1 cellular context compared by ENCODE assay signal in the genomic region with DNA sequence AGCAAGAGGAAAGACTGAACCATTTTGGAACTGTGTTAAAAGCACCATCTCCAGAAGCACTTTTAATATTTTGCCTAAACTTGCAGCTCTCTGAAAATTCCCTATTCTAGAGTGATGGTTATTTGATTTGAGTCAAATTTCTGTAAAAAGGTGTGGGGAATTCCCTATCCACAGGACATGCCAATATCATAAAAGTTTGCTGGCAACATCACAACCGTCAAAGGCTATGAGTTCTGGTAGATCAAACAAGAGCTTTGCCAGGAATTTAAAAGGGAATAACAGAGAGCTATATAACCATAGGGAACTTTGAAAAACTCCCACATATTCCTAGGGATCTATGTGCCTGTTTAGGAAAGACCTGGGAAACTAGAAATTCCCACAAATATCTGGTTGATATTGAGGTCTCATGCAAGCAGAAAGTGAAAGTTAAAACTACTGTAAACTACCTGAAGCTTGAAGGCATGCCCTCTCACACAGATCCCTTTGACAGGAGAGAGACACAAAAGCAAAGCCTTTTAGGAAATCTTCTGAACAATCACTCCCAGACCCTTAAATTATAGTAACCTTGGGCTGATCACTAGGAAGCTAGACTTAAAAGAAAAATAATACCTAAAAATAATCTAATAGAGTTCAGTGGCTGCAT.
TF ChIP-seq lines count a peak whose summit lies in the region.

No MANE protein-coding gene starts in this region.

TF ChIP-seq in GM23338, 12 proteins besides CTCF, POLR2A, EP300 and RAD21 (continued from another document):
- TF ChIP-seq ZNF462 (CRISPR knock-in tag; IDR thresholded peaks at IDR 0.05) = no peak
- TF ChIP-seq JUNB (IDR thresholded peaks at IDR 0.05; ENCODE audit: unreplicated experiment) = no peak
- no peak for TF ChIP-seq CREB1 (CRISPR knock-in tag; IDR thresholded peaks at IDR 0.05; ENCODE audit: low read depth)
- TF ChIP-seq EZH2 (IDR thresholded peaks at IDR 0.05; ENCODE audit: low read depth, unreplicated experiment) = no peak
- no peak for TF ChIP-seq ZNF114 (CRISPR knock-in tag; IDR thresholded peaks at IDR 0.05)
- no peak for TF ChIP-seq POLR2AphosphoS5 (IDR thresholded peaks at IDR 0.05; ENCODE audit: low read depth)
- TF ChIP-seq, protein P1, sequence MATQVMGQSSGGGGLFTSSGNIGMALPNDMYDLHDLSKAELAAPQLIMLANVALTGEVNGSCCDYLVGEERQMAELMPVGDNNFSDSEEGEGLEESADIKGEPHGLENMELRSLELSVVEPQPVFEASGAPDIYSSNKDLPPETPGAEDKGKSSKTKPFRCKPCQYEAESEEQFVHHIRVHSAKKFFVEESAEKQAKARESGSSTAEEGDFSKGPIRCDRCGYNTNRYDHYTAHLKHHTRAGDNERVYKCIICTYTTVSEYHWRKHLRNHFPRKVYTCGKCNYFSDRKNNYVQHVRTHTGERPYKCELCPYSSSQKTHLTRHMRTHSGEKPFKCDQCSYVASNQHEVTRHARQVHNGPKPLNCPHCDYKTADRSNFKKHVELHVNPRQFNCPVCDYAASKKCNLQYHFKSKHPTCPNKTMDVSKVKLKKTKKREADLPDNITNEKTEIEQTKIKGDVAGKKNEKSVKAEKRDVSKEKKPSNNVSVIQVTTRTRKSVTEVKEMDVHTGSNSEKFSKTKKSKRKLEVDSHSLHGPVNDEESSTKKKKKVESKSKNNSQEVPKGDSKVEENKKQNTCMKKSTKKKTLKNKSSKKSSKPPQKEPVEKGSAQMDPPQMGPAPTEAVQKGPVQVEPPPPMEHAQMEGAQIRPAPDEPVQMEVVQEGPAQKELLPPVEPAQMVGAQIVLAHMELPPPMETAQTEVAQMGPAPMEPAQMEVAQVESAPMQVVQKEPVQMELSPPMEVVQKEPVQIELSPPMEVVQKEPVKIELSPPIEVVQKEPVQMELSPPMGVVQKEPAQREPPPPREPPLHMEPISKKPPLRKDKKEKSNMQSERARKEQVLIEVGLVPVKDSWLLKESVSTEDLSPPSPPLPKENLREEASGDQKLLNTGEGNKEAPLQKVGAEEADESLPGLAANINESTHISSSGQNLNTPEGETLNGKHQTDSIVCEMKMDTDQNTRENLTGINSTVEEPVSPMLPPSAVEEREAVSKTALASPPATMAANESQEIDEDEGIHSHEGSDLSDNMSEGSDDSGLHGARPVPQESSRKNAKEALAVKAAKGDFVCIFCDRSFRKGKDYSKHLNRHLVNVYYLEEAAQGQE (IDR thresholded peaks at IDR 0.05; ENCODE audit: unreplicated experiment) = no peak
- TF ChIP-seq STAT1 (IDR thresholded peaks at IDR 0.05; ENCODE audit: unreplicated experiment) = no peak
- TF ChIP-seq NANOG (IDR thresholded peaks at IDR 0.05; ENCODE audit: borderline replicate concordance) = no peak
